13 cellular contexts compared by ENCODE assay signal in genomic region chr11:118908264-118908663, GRCh38. TPM values are rescaled to one million over a fixed set of nuclear protein-coding genes. Genes with fewer than 3 reads are reported as not detected.
A peak's percentile ranks its signal among the peaks of the same experiment; 100 is the strongest.
DNase-seq lines count a peak whose midpoint lies in the region; ATAC-seq and TF ChIP-seq lines count a peak whose summit lies in the region.
"Had no signal": no experiment of that assay in that cellular context is flagged by ENCODE, and none has a peak within 500 bp of the region (broad histone marks: within the 10 kb centered on the region; RNA-seq: fewer than 3 reads in every experiment).

No MANE protein-coding gene starts in this region.

- H4K20me1 ChIP-seq in smooth muscle cell (ENCODE audit: low read depth), result peaks cover 56% of the 10 kb centered on the region

- BruUV-seq in Caco-2 (replicated peaks; lab: Mats Ljungman, UMichigan), result no TSS peak

- H3K36me3 Mint-ChIP-seq in Caco-2 (ENCODE audit: insufficient read depth, unreplicated experiment) (peaks cover 98% of the 10 kb centered on the region), WTC11 (peaks cover 24% of the 10 kb centered on the region)

- H3K9me3 Mint-ChIP-seq in Caco-2 (ENCODE audit: unreplicated experiment) (no peaks in the 10 kb centered on the region), WTC11 (no peaks in the 10 kb centered on the region)

- WGBS in smooth muscle cell (ENCODE audit: low lambda C conversion rate), result 88% methylated on average over 13 of the region's 13 CpGs

- TF ChIP-seq CTCF in Caco-2 (IDR thresholded peaks at IDR 0.05; ENCODE audit: insufficient read depth in 1 of 2, low read depth in 1 of 2, low read length in 1 of 2, severe bottlenecking in 1 of 2, unreplicated experiment in 1 of 2) (no peak), WTC11 (IDR thresholded peaks at IDR 0.05) (no peak), smooth muscle cell (IDR thresholded peaks at IDR 0.05; ENCODE audit: borderline replicate concordance, insufficient read depth, poor library complexity, severe bottlenecking) (no peak)

- CTCF ChIA-PET in Caco-2 (lab: Charles Lee) (interaction anchor here (2.3 to 7.2 kb wide), 2 partner anchors 22 to 115 kb away, joined by 5 to 170 read pairs; no protein-coding TSS in a partner anchor), WTC11 (lab: Charles Lee) (interaction anchor here (0.8 to 2.5 kb wide), 5 partner anchors 9 to 116 kb away, joined by 3 to 15 read pairs (median 3); partner anchors contain the start of gene UPK2)

- H3K36me3 ChIP-seq in Caco-2 (ENCODE audit: control insufficient read depth, insufficient read depth, low read length) (peaks cover 20% of the 10 kb centered on the region), iPS-18a (ENCODE audit: control insufficient read depth, low read depth, low read length) (peaks cover 24% of the 10 kb centered on the region), smooth muscle cell (ENCODE audit: low read depth) (peaks cover 3% of the 10 kb centered on the region)

- POLR2A ChIA-PET in Caco-2 (lab: Charles Lee) (interaction anchor here (5.8 to 7.0 kb wide), 2 partner anchors 18 to 21 kb away, joined by 140 to 171 read pairs; partner anchors contain the start of gene BCL9L), WTC11 (lab: Charles Lee) (interaction anchor here (1.0 to 6.9 kb wide), 2 partner anchors 21 to 116 kb away, joined by 3 to 76 read pairs; no protein-coding TSS in a partner anchor)

- H3K4me3 ChIP-seq in Caco-2 (ENCODE audit: low read depth, low read length), result no peak overlapping the region
- peak overlapping the region; percentile 63 for H3K4me3 ChIP-seq in iPS-18a (ENCODE audit: low read length)
- no peak overlapping the region for H3K4me3 ChIP-seq in smooth muscle cell
- H3K4me3 ChIP-seq: right lobe of liver had no signal

- H3K27ac Mint-ChIP-seq in Caco-2 (ENCODE audit: unreplicated experiment), result peak overlapping the region; percentile 96
- no peak overlapping the region for H3K27ac Mint-ChIP-seq in WTC11

- H3K9ac ChIP-seq in iPS-18a (ENCODE audit: low read length), result no peak overlapping the region
- H3K9ac ChIP-seq in smooth muscle cell (ENCODE audit: low read depth), result no peak overlapping the region

- H3K9me3 ChIP-seq in Caco-2 (no peaks in the 10 kb centered on the region), iPS-18a (ENCODE audit: control insufficient read depth, low read depth, low read length) (no peaks in the 10 kb centered on the region), smooth muscle cell (replicated peaks; ENCODE audit: low read depth) (no peaks in the 10 kb centered on the region)
- H3K9me3 ChIP-seq: left lung, right lobe of liver had no signal

- ATAC-seq in WTC11, result no peak
- ATAC-seq: left lung, right lobe of liver had no signal

- peaks cover 19% of the 10 kb centered on the region for H3F3A ChIP-seq in smooth muscle cell (ENCODE audit: low read depth)

- intact Hi-C loops in Caco-2 (cut with micrococcal nuclease; ENCODE audit: unreplicated experiment), result no loop called here

- H3K27ac ChIP-seq in iPS-18a (ENCODE audit: low read length) (no peak overlapping the region), smooth muscle cell (ENCODE audit: low read depth) (peak overlapping the region; percentile 100)
- H3K27ac ChIP-seq: right lobe of liver had no signal

- H3K27me3 ChIP-seq in Caco-2 (replicated peaks; ENCODE audit: control insufficient read depth, insufficient read depth, low read length), result no peaks in the 10 kb centered on the region
- no peaks in the 10 kb centered on the region for H3K27me3 ChIP-seq in iPS-18a (ENCODE audit: control insufficient read depth, insufficient read depth, low read length)
- H3K27me3 ChIP-seq in smooth muscle cell (ENCODE audit: low read depth), result no peaks in the 10 kb centered on the region
- H3K27me3 ChIP-seq: right lobe of liver had no signal

- H3K4me3 Mint-ChIP-seq in Caco-2 (ENCODE audit: unreplicated experiment), result peak overlapping the region; percentile 45
- peak overlapping the region; percentile 72 for H3K4me3 Mint-ChIP-seq in WTC11

- H3K27me3 Mint-ChIP-seq in Caco-2 (ENCODE audit: insufficient read depth, unreplicated experiment), result no peaks in the 10 kb centered on the region
- no peaks in the 10 kb centered on the region for H3K27me3 Mint-ChIP-seq in WTC11 (ENCODE audit: low read depth)

- H3K4me1 Mint-ChIP-seq in Caco-2 (ENCODE audit: low read depth, unreplicated experiment) (peaks cover 43% of the 10 kb centered on the region), WTC11 (peaks cover 46% of the 10 kb centered on the region)

- H3K4me2 ChIP-seq in smooth muscle cell, result peak overlapping the region; percentile 88

- peaks cover 54% of the 10 kb centered on the region for H3K4me1 ChIP-seq in Caco-2
- peaks cover 53% of the 10 kb centered on the region for H3K4me1 ChIP-seq in iPS-18a (ENCODE audit: control insufficient read depth, low read depth, low read length)
- peaks cover 53% of the 10 kb centered on the region for H3K4me1 ChIP-seq in smooth muscle cell (ENCODE audit: low read depth)

- DNase-seq in Caco-2 (peak; percentile 14 to 42), WTC11 (ENCODE audit: low spot score) (no peak), smooth muscle cell (lab: John Stamatoyannopoulos, UW; ENCODE audit: unreplicated experiment) (no peak), NOMO-1 treated with DMSO at 0.1 percent for 48 hours (lab: John Stamatoyannopoulos, UW; ENCODE audit: unreplicated experiment) (no peak), HPDE6-E6E7 (ENCODE audit: extremely low spot score) (no peak), GM03348 (ENCODE audit: low spot score) (no peak)
- no peak for DNase-seq in central memory CD4-positive, alpha-beta T cell
- DNase-seq: activated CD4-positive, alpha-beta T cell treated with anti-CD3 and anti-CD28 coated beads, Interleukin-2, amount 50 U/mL, for 1 hour; DND-41; NCI-H510A treated with DMSO at 0.1 percent for 48 hours; right lobe of liver had no signal

- H2AFZ ChIP-seq in smooth muscle cell (ENCODE audit: low read depth), result no peak overlapping the region

- H3K79me2 ChIP-seq in smooth muscle cell (ENCODE audit: low read depth), result peaks cover 63% of the 10 kb centered on the region

TF ChIP-seq in WTC11, 78 proteins besides CTCF, POLR2A, EP300 and RAD21:
- TF ChIP-seq ESRRA (CRISPR knock-in tag; IDR thresholded peaks at IDR 0.05; ENCODE audit: borderline replicate concordance), result no peak
- no peak for TF ChIP-seq ELF4 (CRISPR knock-in tag; IDR thresholded peaks at IDR 0.05; ENCODE audit: low read depth)
- no peak for TF ChIP-seq ZNF281 (CRISPR knock-in tag; IDR thresholded peaks at IDR 0.05)
- no peak for TF ChIP-seq ZNF416 (CRISPR knock-in tag; IDR thresholded peaks at IDR 0.05)
- no peak for TF ChIP-seq ATF3 (CRISPR knock-in tag; conservative IDR thresholded peaks at IDR 0.05)
- TF ChIP-seq NFE2L1 (CRISPR knock-in tag; IDR thresholded peaks at IDR 0.05), result no peak
- TF ChIP-seq ZBTB21 (CRISPR knock-in tag; IDR thresholded peaks at IDR 0.05; ENCODE audit: borderline replicate concordance), result no peak
TF ChIP-seq in WTC11: peak in this region for 0.

RNA-seq across cellular contexts. Expression of gene BCL9L, which starts 17.5 kb away (rescaled TPM):
- total RNA-seq in Caco-2 (2022), result 186 and 203 TPM in 2 replicates
- 62.1 to 65.3 TPM (median 64.7 TPM) in 3 replicates for total RNA-seq in WTC11 (2021)
- 10.5 and 10.8 TPM in 2 replicates for total RNA-seq in smooth muscle cell
- polyA plus RNA-seq in smooth muscle cell, result 11.4 and 19.0 TPM in 2 replicates

RNA-seq across cellular contexts. Expression of gene CXCR5, which starts 24.6 kb away (rescaled TPM):
- total RNA-seq in Caco-2 (2022) (not detected in 2 replicates), WTC11 (2021) (0.07 TPM in 1 of 3 replicates, not detected in the others), smooth muscle cell (not detected in 2 replicates)
- 1.6 TPM in 1 of 2 replicates, not detected in the other for polyA plus RNA-seq in smooth muscle cell

RNA-seq across cellular contexts. Expression of gene UPK2, which starts 47.8 kb away (rescaled TPM):
- 1.8 and 3.5 TPM in 2 replicates for total RNA-seq in Caco-2 (2022)
- total RNA-seq in WTC11 (2021), result not detected in 3 replicates
- total RNA-seq in smooth muscle cell, result not detected in 2 replicates
- polyA plus RNA-seq in smooth muscle cell, result 1.4 and 2.5 TPM in 2 replicates
- total RNA-seq: left lung, right lobe of liver had no signal

Comparison
In these comparisons a context has a peak if more than half of its experiments do, and no peak if none do; other contexts are left out.
1. DNase-seq: peak in Caco-2 (2 of 2); none in WTC11 (single experiment), smooth muscle cell (single experiment), NOMO-1 treated with DMSO at 0.1 percent for 48 hours (single experiment), central memory CD4-positive, alpha-beta T cell (single experiment), HPDE6-E6E7 (single experiment) and GM03348 (single experiment).